Comparison of ENCODE assay signal across 11 cellular contexts in the genomic region with DNA sequence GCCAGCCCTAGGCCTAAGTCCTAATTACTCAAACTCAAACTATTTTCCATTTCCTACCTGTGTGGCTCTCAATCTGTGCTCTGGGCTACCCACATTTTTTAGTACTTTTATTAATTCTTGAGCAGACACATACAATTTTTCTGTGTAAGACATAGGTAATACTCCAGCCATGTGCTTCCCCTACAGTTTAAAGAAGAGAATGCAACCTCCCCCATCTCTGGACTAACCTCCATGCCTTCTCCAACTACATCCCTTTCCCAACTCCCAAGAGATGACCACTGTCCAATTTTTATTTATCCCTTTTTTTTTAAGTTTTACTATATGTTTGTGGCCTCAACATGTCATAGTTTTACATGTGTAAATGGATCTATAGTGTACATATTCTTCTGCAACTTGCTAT. TPM values are rescaled to one million over a fixed set of nuclear protein-coding genes. Genes with fewer than 3 reads are reported as not detected.
DNase-seq lines count a peak whose midpoint lies in the region; ATAC-seq and TF ChIP-seq lines count a peak whose summit lies in the region.
"Had no signal": no experiment of that assay in that cellular context is flagged by ENCODE, and none has a peak within 500 bp of the region (broad histone marks: within the 10 kb centered on the region; RNA-seq: fewer than 3 reads in every experiment).

No MANE protein-coding gene starts in this region.

- H3K4me1 Mint-ChIP-seq in activated T-cell treated with anti-CD3 and anti-CD28 coated beads, Interleukin-2, amount 50 U/mL, for 24 hours (ENCODE audit: low read depth), result peaks cover 43% of the 10 kb centered on the region

- H3K4me3 ChIP-seq in PC-3 (ENCODE audit: low read length) (no peak overlapping the region), epithelial cell of esophagus (ENCODE audit: low read length) (no peak overlapping the region)

- H3K4me2 ChIP-seq in PC-3 (ENCODE audit: low read length), result no peak overlapping the region

- peaks cover 9% of the 10 kb centered on the region for H3K4me1 ChIP-seq in PC-3 (ENCODE audit: insufficient read depth, low read length)

- intact Hi-C loops in PC-3 (cut with micrococcal nuclease), result no loop called here

- BruUV-seq in PC-3 (replicated peaks; lab: Mats Ljungman, UMichigan), result no TSS peak

- peak; percentile 56 for TF ChIP-seq CTCF in PC-3 (conservative IDR thresholded peaks at IDR 0.05; ENCODE audit: low read depth, low read length)
- peak; percentile 58 for TF ChIP-seq CTCF in epithelial cell of esophagus (IDR thresholded peaks at IDR 0.05; ENCODE audit: insufficient read depth, low read depth, low read length, missing control alignments)

- DNase-seq in activated T-cell treated with anti-CD3 and anti-CD28 coated beads, Interleukin-2, amount 50 U/mL, for 24 hours, result no peak
- DNase-seq in activated T-cell treated with anti-CD3 and anti-CD28 coated beads for 4 hours, result no peak
- DNase-seq in PC-3, result peak; percentile 56
- peak; percentile 40 for DNase-seq in epithelial cell of esophagus (ENCODE audit: low read depth)
- no peak for DNase-seq in stimulated activated naive CD8-positive, alpha-beta T cell treated with anti-CD3 and anti-CD28 coated beads, Interleukin-15, Interleukin-2, amounts not matched to agents 100 U/mL and 50 U/mL, for 24 hours
- DNase-seq in UCSD-AML1 (lab: John Stamatoyannopoulos, UW; ENCODE audit: unreplicated experiment), result no peak
- no peak for DNase-seq in midbrain (lab: John Stamatoyannopoulos, UW)
- DNase-seq: activated CD8-positive, alpha-beta memory T cell treated with anti-CD3 and anti-CD28 coated beads, Interleukin-2, amount 50 U/mL, for 4 hours had no signal

- H3K36me3 ChIP-seq in PC-3 (ENCODE audit: low read depth, low read length), result peaks cover 15% of the 10 kb centered on the region

- CTCF ChIA-PET in PC-3 (lab: Charles Lee), result no interaction called here

- H3K79me2 ChIP-seq in PC-3 (ENCODE audit: low read length), result peaks cover 28% of the 10 kb centered on the region

- H3K27ac ChIP-seq in PC-3 (ENCODE audit: low read length), result no peak overlapping the region

- peaks cover 73% of the 10 kb centered on the region for H3K36me3 Mint-ChIP-seq in activated T-cell treated with anti-CD3 and anti-CD28 coated beads, Interleukin-2, amount 50 U/mL, for 24 hours (ENCODE audit: low read depth)

- H3K27me3 ChIP-seq in PC-3 (ENCODE audit: low read length), result no peaks in the 10 kb centered on the region

- peak overlapping the region; percentile 35 for H3K27ac Mint-ChIP-seq in activated T-cell treated with anti-CD3 and anti-CD28 coated beads, Interleukin-2, amount 50 U/mL, for 24 hours
- H3K27ac Mint-ChIP-seq: stimulated activated naive CD8-positive, alpha-beta T cell treated with anti-CD3 and anti-CD28 coated beads, Interleukin-15, Interleukin-2, amounts not matched to agents 100 ng/mL and 50 ng/mL, for 24 hours had no signal

- POLR2A ChIA-PET in PC-3 (lab: Charles Lee; ENCODE audit: unreplicated experiment), result no interaction called here

- no peaks in the 10 kb centered on the region for H3F3A ChIP-seq in PC-3 (ENCODE audit: low read length, unreplicated experiment)

- H3K4me3 Mint-ChIP-seq in activated T-cell treated with anti-CD3 and anti-CD28 coated beads, Interleukin-2, amount 50 U/mL, for 24 hours, result no peak overlapping the region
- H3K4me3 Mint-ChIP-seq: stimulated activated naive CD8-positive, alpha-beta T cell treated with anti-CD3 and anti-CD28 coated beads, Interleukin-15, Interleukin-2, amounts not matched to agents 100 ng/mL and 50 ng/mL, for 24 hours had no signal

- H3K9ac ChIP-seq in PC-3 (ENCODE audit: low read length), result no peak overlapping the region

- H3K9me3 Mint-ChIP-seq in activated T-cell treated with anti-CD3 and anti-CD28 coated beads, Interleukin-2, amount 50 U/mL, for 24 hours, result no peaks in the 10 kb centered on the region
- H3K9me3 Mint-ChIP-seq: stimulated activated naive CD8-positive, alpha-beta T cell treated with anti-CD3 and anti-CD28 coated beads, Interleukin-15, Interleukin-2, amounts not matched to agents 100 ng/mL and 50 ng/mL, for 24 hours had no signal

- no peak overlapping the region for H2AFZ ChIP-seq in PC-3 (ENCODE audit: low read length)

- H3K9me2 ChIP-seq in PC-3 (replicated peaks; ENCODE audit: low read length), result no peaks in the 10 kb centered on the region

- H3K9me3 ChIP-seq in PC-3 (ENCODE audit: low read length), result no peaks in the 10 kb centered on the region

- H4K20me1 ChIP-seq in PC-3 (ENCODE audit: low read length), result no peaks in the 10 kb centered on the region

- no peaks in the 10 kb centered on the region for H3K27me3 Mint-ChIP-seq in activated T-cell treated with anti-CD3 and anti-CD28 coated beads, Interleukin-2, amount 50 U/mL, for 24 hours
- H3K27me3 Mint-ChIP-seq: stimulated activated naive CD8-positive, alpha-beta T cell treated with anti-CD3 and anti-CD28 coated beads, Interleukin-15, Interleukin-2, amounts not matched to agents 100 ng/mL and 50 ng/mL, for 24 hours had no signal

- ATAC-seq in PC-3 (peak; percentile 81), HG02759 (IDR thresholded peaks at IDR 0.05; ENCODE audit: unreplicated experiment) (no peak)
- ATAC-seq in stimulated activated naive CD8-positive, alpha-beta T cell treated with anti-CD3 and anti-CD28 coated beads, Interleukin-15, Interleukin-2, amounts not matched to agents 100 U/mL and 50 U/mL, for 24 hours, result peak; percentile 59

RNA-seq across cellular contexts. Expression of a gene that starts 5.8 kb away (rescaled TPM):
- total RNA-seq in PC-3 (2014; rRNA removed), result 54.8 and 57.5 TPM in 2 replicates

RNA-seq across cellular contexts. Expression of a gene that starts 43.9 kb away (rescaled TPM):
- not detected in 2 replicates for total RNA-seq in PC-3 (2014; rRNA removed)
- total RNA-seq: mononuclear cell had no signal

RNA-seq across cellular contexts. Expression of a gene that starts 52.8 kb away (rescaled TPM):
- 26.9 and 33.7 TPM in 2 replicates for total RNA-seq in PC-3 (2014; rRNA removed)

Comparison
In these comparisons a context has a peak if more than half of its experiments do, and no peak if none do; other contexts are left out.
1. DNase-seq: peak in PC-3 (single experiment) and epithelial cell of esophagus (single experiment); none in activated T-cell treated with anti-CD3 and anti-CD28 coated beads, Interleukin-2, amount 50 U/mL, for 24 hours (single experiment), activated T-cell treated with anti-CD3 and anti-CD28 coated beads for 4 hours (single experiment), stimulated activated naive CD8-positive, alpha-beta T cell treated with anti-CD3 and anti-CD28 coated beads, Interleukin-15, Interleukin-2, amounts not matched to agents 100 U/mL and 50 U/mL, for 24 hours (single experiment), UCSD-AML1 (single experiment) and midbrain (single experiment).